14 cellular contexts compared by ENCODE assay signal in genomic region chr1:70044832-70045231, GRCh38.
DNase-seq lines count a peak whose midpoint lies in the region; ATAC-seq and TF ChIP-seq lines count a peak whose summit lies in the region.
"Had no signal": no experiment of that assay in that cellular context is flagged by ENCODE, and none has a peak within 500 bp of the region (broad histone marks: within the 10 kb centered on the region; RNA-seq: fewer than 3 reads in every experiment).

No MANE protein-coding gene starts in this region.

- TF ChIP-seq EP300 in upper lobe of left lung (IDR thresholded peaks at IDR 0.05), result no peak

- peak overlapping the region; percentile 8 for H3K4me2 ChIP-seq in smooth muscle cell
- H3K4me2 ChIP-seq in PC-9, result no peak overlapping the region

- no TSS peak for BruUV-seq in PC-9 (replicated peaks; lab: Mats Ljungman, UMichigan)

- intact Hi-C loops in PC-9 (cut with micrococcal nuclease; ENCODE audit: unreplicated experiment), result no loop called here

- CTCF ChIA-PET in PC-9 (lab: Charles Lee), result no interaction called here

- H3F3A ChIP-seq in smooth muscle cell (ENCODE audit: low read depth) (peaks cover 5% of the 10 kb centered on the region), PC-9 (ENCODE audit: insufficient read depth, low read depth) (no peaks in the 10 kb centered on the region)

- peak overlapping the region; percentile 54 for H3K4me3 ChIP-seq in adipocyte (ENCODE audit: low read length)
- no peak overlapping the region for H3K4me3 ChIP-seq in fibroblast of villous mesenchyme (ENCODE audit: low read depth, low read length)
- H3K4me3 ChIP-seq in smooth muscle cell, result no peak overlapping the region
- no peak overlapping the region for H3K4me3 ChIP-seq in PC-9
- H3K4me3 ChIP-seq in upper lobe of left lung, result no peak overlapping the region
- H3K4me3 ChIP-seq: breast epithelium, right lobe of liver had no signal

- H3K27ac ChIP-seq in smooth muscle cell (ENCODE audit: low read depth) (no peak overlapping the region), PC-9 (no peak overlapping the region), upper lobe of left lung (no peak overlapping the region)
- H3K27ac ChIP-seq: breast epithelium, right lobe of liver had no signal

- ATAC-seq in upper lobe of left lung (ENCODE audit: low FRiP score in 2 of 2), result no peak
- ATAC-seq in HG03039 (IDR thresholded peaks at IDR 0.05; ENCODE audit: unreplicated experiment), result no peak
- ATAC-seq: activated CD8-positive, alpha-beta T cell treated with anti-CD3 and anti-CD28 coated beads for 36 hours; right lobe of liver had no signal

- H3K9me3 ChIP-seq in adipocyte (ENCODE audit: control insufficient read depth, low read length) (no peaks in the 10 kb centered on the region), smooth muscle cell (replicated peaks; ENCODE audit: low read depth) (no peaks in the 10 kb centered on the region), PC-9 (ENCODE audit: insufficient read depth, low read depth) (no peaks in the 10 kb centered on the region), upper lobe of left lung (no peaks in the 10 kb centered on the region)
- H3K9me3 ChIP-seq: breast epithelium, right lobe of liver had no signal

- H3K9ac ChIP-seq in adipocyte (ENCODE audit: low read length), result no peak overlapping the region
- no peak overlapping the region for H3K9ac ChIP-seq in smooth muscle cell (ENCODE audit: low read depth)

- DNase-seq in GM04503 (ENCODE audit: low read depth), result peak; percentile 55
- DNase-seq in adipocyte (ENCODE audit: low read depth), result peak; percentile 34
- peak; percentile 63 for DNase-seq in fibroblast of villous mesenchyme (ENCODE audit: low read depth)
- DNase-seq in smooth muscle cell (lab: John Stamatoyannopoulos, UW; ENCODE audit: unreplicated experiment), result no peak
- no peak for DNase-seq in PC-9
- no peak for DNase-seq in upper lobe of left lung
- DNase-seq in cerebellar nuclear complex (lab: John Stamatoyannopoulos, UW), result no peak
- DNase-seq: activated CD8-positive, alpha-beta T cell treated with anti-CD3 and anti-CD28 coated beads for 36 hours; KBM-7; NCI-H1694; NCI-H524 treated with DMSO at 0.1 percent for 48 hours; right lobe of liver had no signal

- POLR2A ChIA-PET in PC-9 (lab: Charles Lee; ENCODE audit: unreplicated experiment), result no interaction called here

- H3K36me3 ChIP-seq in adipocyte (ENCODE audit: control insufficient read depth, insufficient read depth, low read length, severe bottlenecking) (no peaks in the 10 kb centered on the region), smooth muscle cell (ENCODE audit: low read depth) (no peaks in the 10 kb centered on the region), PC-9 (ENCODE audit: low read depth) (no peaks in the 10 kb centered on the region), upper lobe of left lung (no peaks in the 10 kb centered on the region)
- H3K36me3 ChIP-seq: breast epithelium, right lobe of liver had no signal

- H4K20me1 ChIP-seq in smooth muscle cell (ENCODE audit: low read depth) (no peaks in the 10 kb centered on the region), PC-9 (ENCODE audit: insufficient read depth) (no peaks in the 10 kb centered on the region; the same call in 1 of the 2 replicates)

- H3K9me2 ChIP-seq in PC-9 (ENCODE audit: insufficient read depth), result peaks cover 9% of the 10 kb centered on the region; the same call in 1 of the 2 replicates

- TF ChIP-seq CTCF in fibroblast of villous mesenchyme (IDR thresholded peaks at IDR 0.05; ENCODE audit: insufficient read depth, low read depth, low read length), result no peak
- no peak for TF ChIP-seq CTCF in smooth muscle cell (IDR thresholded peaks at IDR 0.05; ENCODE audit: borderline replicate concordance, insufficient read depth, poor library complexity, severe bottlenecking)
- no peak for TF ChIP-seq CTCF in PC-9 (conservative IDR thresholded peaks at IDR 0.05)
- TF ChIP-seq CTCF in upper lobe of left lung (IDR thresholded peaks at IDR 0.05), result no peak

- 94% methylated on average over 2 of the region's 2 CpGs for WGBS in smooth muscle cell (ENCODE audit: low lambda C conversion rate)
- WGBS in upper lobe of left lung, 2 donors, result 72 to 81% methylated on average over 2 of the region's 2 CpGs

- no peak for TF ChIP-seq POLR2A in upper lobe of left lung (IDR thresholded peaks at IDR 0.05)

- H3K79me2 ChIP-seq in smooth muscle cell (ENCODE audit: low read depth), result no peaks in the 10 kb centered on the region
- no peaks in the 10 kb centered on the region for H3K79me2 ChIP-seq in PC-9 (ENCODE audit: low read depth)

- no peak overlapping the region for H2AFZ ChIP-seq in smooth muscle cell (ENCODE audit: low read depth)
- no peak overlapping the region for H2AFZ ChIP-seq in PC-9

- H3K4me1 ChIP-seq in adipocyte (ENCODE audit: control insufficient read depth, insufficient read depth, low read length) (peaks cover 41% of the 10 kb centered on the region), smooth muscle cell (ENCODE audit: low read depth) (no peaks in the 10 kb centered on the region), PC-9 (replicated peaks; ENCODE audit: insufficient read depth) (peaks cover 17% of the 10 kb centered on the region), upper lobe of left lung (peaks cover 0 to 3% (median 0%) of the 10 kb centered on the region in 4 donors)
- H3K4me1 ChIP-seq: breast epithelium, right lobe of liver had no signal

- no peaks in the 10 kb centered on the region for H3K27me3 ChIP-seq in adipocyte (replicated peaks; ENCODE audit: control insufficient read depth, insufficient read depth, low read length)
- no peaks in the 10 kb centered on the region for H3K27me3 ChIP-seq in smooth muscle cell (ENCODE audit: low read depth)
- no peaks in the 10 kb centered on the region for H3K27me3 ChIP-seq in PC-9 (ENCODE audit: insufficient read depth, low read depth)
- no peaks in the 10 kb centered on the region for H3K27me3 ChIP-seq in upper lobe of left lung
- H3K27me3 ChIP-seq: breast epithelium, right lobe of liver had no signal

Comparison
In these comparisons a context has a peak if more than half of its experiments do, and no peak if none do; other contexts are left out.
1. DNase-seq: peak in GM04503 (single experiment), adipocyte (single experiment) and fibroblast of villous mesenchyme (single experiment); none in smooth muscle cell (single experiment), PC-9 (0 of 2), upper lobe of left lung (0 of 2) and cerebellar nuclear complex (0 of 2).